Comparison of ENCODE assay signal across 19 cellular contexts in the genomic region with DNA sequence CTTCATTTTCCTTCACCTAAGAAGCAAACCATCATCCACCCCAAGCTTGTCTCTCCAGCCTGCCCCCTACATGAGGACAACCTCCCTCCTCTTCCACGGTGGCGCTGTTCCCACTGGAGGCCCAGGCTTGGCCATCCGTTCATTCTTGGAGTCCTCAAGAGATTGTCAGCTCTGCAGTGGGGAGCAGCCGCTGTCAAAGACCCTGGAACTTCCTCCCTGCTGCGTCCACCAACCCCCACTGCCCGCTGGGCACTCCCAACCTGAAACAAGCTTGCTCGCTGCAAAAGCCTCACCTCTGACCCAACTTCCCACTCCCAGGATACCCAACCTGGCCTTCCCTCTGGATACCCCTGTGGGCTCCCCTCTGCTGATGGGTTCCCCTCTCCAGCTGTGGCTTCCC. TPM values are rescaled to one million over a fixed set of nuclear protein-coding genes. Genes with fewer than 3 reads are reported as not detected.
DNase-seq lines count a peak whose midpoint lies in the region; ATAC-seq and TF ChIP-seq lines count a peak whose summit lies in the region.
"Had no signal": no experiment of that assay in that cellular context is flagged by ENCODE, and none has a peak within 500 bp of the region (broad histone marks: within the 10 kb centered on the region; RNA-seq: fewer than 3 reads in every experiment).

No MANE protein-coding gene starts in this region.

- H3K36me3 ChIP-seq in mesenchymal stem cell (ENCODE audit: control insufficient read depth in 1 of 2, insufficient read depth in 2 of 2, low read depth in 1 of 2, low read length in 2 of 2), result peaks cover 0 to 3% of the 10 kb centered on the region in 2 experiments
- H3K36me3 ChIP-seq in OCI-LY7 (ENCODE audit: insufficient read depth, low read length), result no peaks in the 10 kb centered on the region

- no peak overlapping the region for H2BK12ac ChIP-seq in mesenchymal stem cell (ENCODE audit: low read length in 2 of 2)

- no peaks in the 10 kb centered on the region for H3K9me2 ChIP-seq in OCI-LY7 (ENCODE audit: insufficient read depth, low read length)

- in situ Hi-C loops in astrocyte of the spinal cord (cut with HindIII; ENCODE audit: low sequenced_read_pairs), result no loop called here

- peak overlapping the region; percentile 12 for H2BK15ac ChIP-seq in mesenchymal stem cell (ENCODE audit: low read depth, poor library complexity, severe bottlenecking)

- peaks cover 4% of the 10 kb centered on the region for H3K79me1 ChIP-seq in mesenchymal stem cell (replicated peaks; ENCODE audit: low read length, poor library complexity, severe bottlenecking)

- WGBS in mesenchymal stem cell, result 89% methylated on average over 7 of the region's 7 CpGs

- no peak for ATAC-seq in left cardiac atrium
- ATAC-seq in sciatic nerve, result no peak
- no peak for ATAC-seq in activated naive CD8-positive, alpha-beta T cell treated with anti-CD3 and anti-CD28 coated beads, Interleukin-2, amount 50 U/mL, for 24 hours

- H2AK5ac ChIP-seq in mesenchymal stem cell (ENCODE audit: low read length, severe bottlenecking), result no peak overlapping the region

- POLR2A ChIA-PET in OCI-LY7 (lab: Charles Lee), result interaction anchor here (0.6 kb wide), 1 partner anchor 715 kb away, joined by 3 read pairs; no protein-coding TSS in a partner anchor

- H3K4me3 Mint-ChIP-seq in activated naive CD8-positive, alpha-beta T cell treated with anti-CD3 and anti-CD28 coated beads, Interleukin-2, amount 50 U/mL, for 24 hours, result no peak overlapping the region
- H3K4me3 Mint-ChIP-seq: B cell; CD4-positive, alpha-beta T cell had no signal

- H3K9me3 Mint-ChIP-seq in activated naive CD8-positive, alpha-beta T cell treated with anti-CD3 and anti-CD28 coated beads, Interleukin-2, amount 50 U/mL, for 24 hours, result no peaks in the 10 kb centered on the region
- H3K9me3 Mint-ChIP-seq: CD4-positive, alpha-beta T cell had no signal

- no peak overlapping the region for H3K14ac ChIP-seq in mesenchymal stem cell (ENCODE audit: low read length in 2 of 2)

- H3K9me3 ChIP-seq in mesenchymal stem cell (ENCODE audit: control insufficient read depth, low read length) (no peaks in the 10 kb centered on the region), OCI-LY7 (ENCODE audit: low read length) (no peaks in the 10 kb centered on the region)
- H3K9me3 ChIP-seq: Caco-2 had no signal

- CTCF ChIA-PET in OCI-LY7 (lab: Charles Lee; ENCODE audit: unreplicated experiment), result no interaction called here

- no peak overlapping the region for H3K4me3 ChIP-seq in astrocyte of the spinal cord (ENCODE audit: low read depth, low read length)
- no peak overlapping the region for H3K4me3 ChIP-seq in mesenchymal stem cell (ENCODE audit: insufficient read depth in 1 of 2, low read depth in 1 of 2, low read length in 2 of 2)
- no peak overlapping the region for H3K4me3 ChIP-seq in OCI-LY7 (ENCODE audit: low read depth, low read length, poor library complexity, severe bottlenecking)

- H3K9ac ChIP-seq in mesenchymal stem cell (ENCODE audit: low read length), result no peak overlapping the region

- H3K27ac ChIP-seq in mesenchymal stem cell (ENCODE audit: low read length, poor library complexity, severe bottlenecking), result no peak overlapping the region
- H3K27ac ChIP-seq in OCI-LY7 (ENCODE audit: low read depth, low read length, poor library complexity, severe bottlenecking), result no peak overlapping the region

- H3K23ac ChIP-seq in mesenchymal stem cell (ENCODE audit: low read length in 2 of 2), result no peak overlapping the region

- BruUV-seq in OCI-LY7 (replicated peaks; lab: Mats Ljungman, UMichigan), result no TSS peak

- no peaks in the 10 kb centered on the region for H3K27me3 Mint-ChIP-seq in activated naive CD8-positive, alpha-beta T cell treated with anti-CD3 and anti-CD28 coated beads, Interleukin-2, amount 50 U/mL, for 24 hours
- H3K27me3 Mint-ChIP-seq: B cell; CD4-positive, alpha-beta T cell had no signal

- no peak overlapping the region for H2BK120ac ChIP-seq in mesenchymal stem cell (ENCODE audit: low read depth, low read length)

- no peaks in the 10 kb centered on the region for H4K20me1 ChIP-seq in OCI-LY7 (ENCODE audit: insufficient read depth, low read length)

- no peak overlapping the region for H3K27ac Mint-ChIP-seq in activated naive CD8-positive, alpha-beta T cell treated with anti-CD3 and anti-CD28 coated beads, Interleukin-2, amount 50 U/mL, for 24 hours
- H3K27ac Mint-ChIP-seq: B cell; CD4-positive, alpha-beta T cell had no signal

- H4K8ac ChIP-seq in mesenchymal stem cell (ENCODE audit: low read length), result no peak overlapping the region

- H2AFZ ChIP-seq in mesenchymal stem cell (ENCODE audit: low read depth, low read length) (no peak overlapping the region), OCI-LY7 (ENCODE audit: low read length) (no peak overlapping the region)

- no peaks in the 10 kb centered on the region for H3K4me1 ChIP-seq in mesenchymal stem cell (ENCODE audit: control insufficient read depth, insufficient read depth, low read depth, low read length)
- no peaks in the 10 kb centered on the region for H3K4me1 ChIP-seq in OCI-LY7 (ENCODE audit: insufficient read depth, low read length, poor library complexity, severe bottlenecking)
- H3K4me1 ChIP-seq: Caco-2 had no signal

- peak; percentile 26 for DNase-seq in left cardiac atrium
- DNase-seq in cardiac septum (ENCODE audit: low spot score), result no peak
- DNase-seq in astrocyte of the spinal cord (ENCODE audit: low read depth, low spot score), result no peak
- DNase-seq in mesenchymal stem cell, result no peak
- peak; percentile 61 for DNase-seq in sciatic nerve (ENCODE audit: low spot score)
- no peak for DNase-seq in OCI-LY7 (ENCODE audit: low spot score)
- no peak for DNase-seq in NCI-H524 treated with DMSO at 0.1 percent for 48 hours (lab: John Stamatoyannopoulos, UW)
- no peak for DNase-seq in activated naive CD8-positive, alpha-beta T cell treated with anti-CD3 and anti-CD28 coated beads, Interleukin-2, amount 50 U/mL, for 24 hours
- DNase-seq: 8988T; Caco-2; CD4-positive, alpha-beta T cell; DMS153; GDM1; KG1; NCI-H1694; NCI-H748 treated with DMSO at 0.1 percent for 48 hours; NK-92 treated with Interleukin-12 subunit alpha and Interleukin-12 subunit beta, amount 100 ng/mL, for 24 hours; SHP77 treated with DMSO at 0.1 percent for 48 hours had no signal

- intact Hi-C loops in left cardiac atrium (cut with DNase I), result loop anchor here in 1 of 2 donors (10.0 kb wide), 1 partner anchor 48 kb away; no protein-coding TSS in a partner anchor
- intact Hi-C loops in cardiac septum (cut with DNase I), result loop anchor here (5.0 kb wide), 1 partner anchor 39 kb away; no protein-coding TSS in a partner anchor
- intact Hi-C loops in sciatic nerve (cut with DNase I), result no loop called here
- intact Hi-C loops in OCI-LY7 (cut with micrococcal nuclease; ENCODE audit: unreplicated experiment), result no loop called here

- no peaks in the 10 kb centered on the region for H3K4me1 Mint-ChIP-seq in activated naive CD8-positive, alpha-beta T cell treated with anti-CD3 and anti-CD28 coated beads, Interleukin-2, amount 50 U/mL, for 24 hours

- H3K18ac ChIP-seq in mesenchymal stem cell (ENCODE audit: low read depth in 1 of 2, low read length in 2 of 2), result no peak overlapping the region

- no peaks in the 10 kb centered on the region for H3K79me2 ChIP-seq in OCI-LY7 (ENCODE audit: insufficient read depth, low read depth, low read length)

- H2BK5ac ChIP-seq in mesenchymal stem cell (ENCODE audit: low read depth, low read length, poor library complexity, severe bottlenecking), result no peak overlapping the region

- H3K4ac ChIP-seq in mesenchymal stem cell (ENCODE audit: low read depth in 1 of 2, low read length in 2 of 2), result no peak overlapping the region

- no peaks in the 10 kb centered on the region for H3K36me3 Mint-ChIP-seq in activated naive CD8-positive, alpha-beta T cell treated with anti-CD3 and anti-CD28 coated beads, Interleukin-2, amount 50 U/mL, for 24 hours (ENCODE audit: low read depth)

- peak; percentile 20 for TF ChIP-seq CTCF in astrocyte of the spinal cord (IDR thresholded peaks at IDR 0.05; ENCODE audit: low read depth, low read length)
- TF ChIP-seq CTCF in OCI-LY7 (conservative IDR thresholded peaks at IDR 0.05; ENCODE audit: low read length), result no peak

- peaks cover 0 to 10% of the 10 kb centered on the region in 2 experiments for H3K27me3 ChIP-seq in mesenchymal stem cell (ENCODE audit: control insufficient read depth in 1 of 2, insufficient read depth in 1 of 2, low read length in 2 of 2)

- H4K91ac ChIP-seq in mesenchymal stem cell (ENCODE audit: low read length), result no peak overlapping the region

- H3K4me2 ChIP-seq in mesenchymal stem cell (ENCODE audit: low read length, poor library complexity, severe bottlenecking) (no peak overlapping the region), OCI-LY7 (ENCODE audit: low read length) (no peak overlapping the region)

RNA-seq across cellular contexts. Expression of a gene that starts 10.4 kb away (rescaled TPM):
- total RNA-seq in left cardiac atrium, result 100 to 1,000 TPM; 699 to 773 TPM
- 663 TPM for total RNA-seq in cardiac septum
- polyA plus RNA-seq in mesenchymal stem cell (2013, experiment 1 of 2), result 422 TPM
- polyA plus RNA-seq in mesenchymal stem cell (2013, experiment 2 of 2), result 433 TPM
- 618 TPM for total RNA-seq in sciatic nerve
- 233 and 290 TPM in 2 replicates for total RNA-seq in OCI-LY7 (2014; rRNA removed; shearing (Covaris generic))
- total RNA-seq in OCI-LY7 (2022), result 343 and 404 TPM in 2 replicates

RNA-seq across cellular contexts. Expression of a gene that starts 33.8 kb away (rescaled TPM):
- 10 to 100 TPM; 34.9 to 45.7 TPM for total RNA-seq in left cardiac atrium
- total RNA-seq in cardiac septum, result 36.2 TPM
- polyA plus RNA-seq in mesenchymal stem cell (2013, experiment 1 of 2), result 69.3 TPM
- polyA plus RNA-seq in mesenchymal stem cell (2013, experiment 2 of 2), result 73.7 TPM
- total RNA-seq in sciatic nerve, result 41.0 TPM
- total RNA-seq in OCI-LY7 (2014; rRNA removed; shearing (Covaris generic)), result 40.4 and 43.5 TPM in 2 replicates
- 41.3 and 50.9 TPM in 2 replicates for total RNA-seq in OCI-LY7 (2022)

Comparison
In these comparisons a context has a peak if more than half of its experiments do, and no peak if none do; other contexts are left out.
1. DNase-seq: peak in left cardiac atrium (single experiment) and sciatic nerve (single experiment); none in cardiac septum (single experiment), astrocyte of the spinal cord (single experiment), mesenchymal stem cell (single experiment), OCI-LY7 (single experiment), NCI-H524 treated with DMSO at 0.1 percent for 48 hours (single experiment) and activated naive CD8-positive, alpha-beta T cell treated with anti-CD3 and anti-CD28 coated beads, Interleukin-2, amount 50 U/mL, for 24 hours (single experiment).